ENCODE assay signal across 1 cellular context in the genomic region with DNA sequence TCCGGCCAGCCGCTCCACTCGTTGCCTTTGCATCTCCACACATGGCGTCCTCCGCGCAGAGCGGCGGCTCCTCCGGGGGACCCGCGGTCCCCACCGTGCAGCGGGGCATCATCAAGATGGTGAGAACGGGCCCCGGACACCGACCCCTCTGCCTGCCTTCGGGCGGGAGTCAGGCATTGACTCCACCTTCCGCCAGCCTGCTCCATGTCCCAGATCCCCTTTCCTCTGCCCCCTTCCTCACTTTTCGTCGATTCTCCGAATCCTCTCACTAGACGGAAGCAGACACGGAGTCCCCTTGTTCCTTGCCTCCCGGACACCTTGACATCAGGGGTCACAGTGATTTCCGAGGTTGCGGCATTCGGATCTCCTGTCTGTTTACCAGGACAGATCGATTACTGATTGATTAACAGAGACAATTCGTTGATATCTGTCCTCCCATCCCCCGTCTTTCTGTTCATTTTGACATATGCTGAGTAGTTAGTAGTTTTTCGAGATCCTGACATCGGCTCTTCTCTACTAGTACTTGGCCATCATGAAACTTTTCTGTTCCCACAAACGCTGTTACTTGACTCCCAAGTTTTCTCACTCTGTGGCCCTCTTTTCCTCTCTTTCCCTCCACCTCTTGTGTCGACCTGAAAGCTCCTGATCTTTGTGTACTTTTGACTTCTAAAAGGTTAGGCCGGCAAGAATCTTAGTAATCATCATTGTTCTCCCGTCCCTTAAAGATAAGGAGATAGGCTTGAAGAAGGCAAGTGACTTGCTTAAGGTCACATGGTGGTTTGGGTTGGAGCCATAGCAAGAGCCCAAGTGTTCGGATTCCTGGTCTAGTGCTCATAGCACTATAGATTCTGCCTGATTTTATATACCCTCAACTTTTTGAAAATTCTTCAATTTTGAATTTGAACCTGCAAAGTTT.
A peak's percentile ranks its signal among the peaks of the same experiment; 100 is the strongest.
TF ChIP-seq lines count a peak whose summit lies in the region.

No MANE protein-coding gene starts in this region.

TF ChIP-seq in IMR-90, 13 proteins besides CTCF, POLR2A, EP300 and RAD21 (continued from another document):
- TF ChIP-seq, protein P1, sequence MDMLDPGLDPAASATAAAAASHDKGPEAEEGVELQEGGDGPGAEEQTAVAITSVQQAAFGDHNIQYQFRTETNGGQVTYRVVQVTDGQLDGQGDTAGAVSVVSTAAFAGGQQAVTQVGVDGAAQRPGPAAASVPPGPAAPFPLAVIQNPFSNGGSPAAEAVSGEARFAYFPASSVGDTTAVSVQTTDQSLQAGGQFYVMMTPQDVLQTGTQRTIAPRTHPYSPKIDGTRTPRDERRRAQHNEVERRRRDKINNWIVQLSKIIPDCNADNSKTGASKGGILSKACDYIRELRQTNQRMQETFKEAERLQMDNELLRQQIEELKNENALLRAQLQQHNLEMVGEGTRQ (IDR thresholded peaks at IDR 0.05; ENCODE audit: low read depth, low read length): peak; percentile 75
- TF ChIP-seq MXI1 (IDR thresholded peaks at IDR 0.05; ENCODE audit: borderline replicate concordance, low read depth, low read length): peak; percentile 78; the same call in 1 of the 2 replicates
